12 cellular contexts compared by ENCODE assay signal in genomic region chr6:166760288-166760687, GRCh38.
DNase-seq lines count a peak whose midpoint lies in the region; ATAC-seq and TF ChIP-seq lines count a peak whose summit lies in the region.
"Had no signal": no experiment of that assay in that cellular context is flagged by ENCODE, and none has a peak within 500 bp of the region (broad histone marks: within the 10 kb centered on the region; RNA-seq: fewer than 3 reads in every experiment).

No MANE protein-coding gene starts in this region.

- H3K9me3 ChIP-seq in A673 (ENCODE audit: low read depth, low read length, poor library complexity, severe bottlenecking): no peaks in the 10 kb centered on the region
- H3K9me3 ChIP-seq: esophagus squamous epithelium had no signal

- no peaks in the 10 kb centered on the region for H3K4me1 ChIP-seq in A673 (ENCODE audit: insufficient read depth, low read length, poor library complexity, severe bottlenecking)

- TF ChIP-seq CTCF in A673 (conservative IDR thresholded peaks at IDR 0.05; ENCODE audit: low read depth, low read length): no peak

- H3K27me3 Mint-ChIP-seq in activated T-helper 2 cell treated with anti-CD3 and anti-CD28 coated beads, Interferon-gamma antibody, Interleukin-2, Interleukin-4, amounts not matched to agents 10 μg/mL and 5 μg/mL and 100 μg/mL, durations not matched to agents 14 hours and 24 hours and 36 hours (ENCODE audit: low read depth): peaks cover 52% of the 10 kb centered on the region
- peaks cover 2 to 25% (median 15%) of the 10 kb centered on the region in 5 donors for H3K27me3 Mint-ChIP-seq in naive thymus-derived CD8-positive, alpha-beta T cell

- ATAC-seq in naive thymus-derived CD8-positive, alpha-beta T cell: peak; percentile 93
- ATAC-seq in HG02981 (IDR thresholded peaks at IDR 0.05; ENCODE audit: unreplicated experiment) (no peak), GM18511 (IDR thresholded peaks at IDR 0.05; ENCODE audit: unreplicated experiment) (no peak)
- ATAC-seq: HCT116 had no signal

- H3K27ac Mint-ChIP-seq in activated T-helper 2 cell treated with anti-CD3 and anti-CD28 coated beads, Interferon-gamma antibody, Interleukin-2, Interleukin-4, amounts not matched to agents 10 μg/mL and 5 μg/mL and 100 μg/mL, durations not matched to agents 14 hours and 24 hours and 36 hours: peak overlapping the region; percentile 49
- peak overlapping the region in 5 of 10 donors; percentile 27 to 76 (median 61) for H3K27ac Mint-ChIP-seq in naive thymus-derived CD8-positive, alpha-beta T cell

- intact Hi-C loops in activated T-helper 2 cell treated with anti-CD3 and anti-CD28 coated beads, Interferon-gamma antibody, Interleukin-2, Interleukin-4, amounts not matched to agents 10 μg/mL and 5 μg/mL and 100 μg/mL, durations not matched to agents 14 hours and 24 hours and 36 hours (cut with micrococcal nuclease): loop anchor here (5.0 kb wide), 1 partner anchor 192 kb away; no protein-coding TSS in a partner anchor
- intact Hi-C loops in A673 (cut with micrococcal nuclease; ENCODE audit: unreplicated experiment): no loop called here

- H3K27ac ChIP-seq in A673 (ENCODE audit: low read depth, low read length, poor library complexity, severe bottlenecking): no peak overlapping the region
- H3K27ac ChIP-seq: cardiac muscle cell, esophagus squamous epithelium, KMS-11 had no signal

- H3K27me3 ChIP-seq in A673 (replicated peaks; ENCODE audit: insufficient read depth, low read depth, low read length, poor library complexity): peaks cover 25% of the 10 kb centered on the region
- H3K27me3 ChIP-seq: cardiac muscle cell had no signal

- no peak overlapping the region for H3K4me3 ChIP-seq in A673 (ENCODE audit: low read depth, low read length, poor library complexity, severe bottlenecking)
- H3K4me3 ChIP-seq: cardiac muscle cell, esophagus squamous epithelium had no signal

- H3K4me3 Mint-ChIP-seq in activated T-helper 2 cell treated with anti-CD3 and anti-CD28 coated beads, Interferon-gamma antibody, Interleukin-2, Interleukin-4, amounts not matched to agents 10 μg/mL and 5 μg/mL and 100 μg/mL, durations not matched to agents 14 hours and 24 hours and 36 hours (ENCODE audit: low read depth): peak overlapping the region; percentile 2
- peak overlapping the region in 8 of 10 donors; percentile 1 to 64 (median 36) for H3K4me3 Mint-ChIP-seq in naive thymus-derived CD8-positive, alpha-beta T cell

- peak; percentile 86 for DNase-seq in activated CD4-positive, alpha-beta T cell treated with anti-CD3 and anti-CD28 coated beads for 48 hours
- DNase-seq in activated T-helper 2 cell treated with anti-CD3 and anti-CD28 coated beads, Interferon-gamma antibody, Interleukin-2, Interleukin-4, amounts not matched to agents 10 μg/mL and 5 μg/mL and 100 μg/mL, durations not matched to agents 14 hours and 24 hours and 36 hours (ENCODE audit: low spot score): peak; percentile 63
- DNase-seq in naive thymus-derived CD8-positive, alpha-beta T cell: peak in 8 of 10 donors; percentile 7 to 75 (median 46)
- peak; percentile 58 for DNase-seq in stimulated activated naive CD4-positive, alpha-beta T cell treated with Interleukin-2 at 50 U/mL for 16 hours (lab: John Stamatoyannopoulos, UW)
- DNase-seq in A673 (ENCODE audit: low spot score): no peak
- DNase-seq: COR-L47, esophagus squamous epithelium had no signal

- no TSS peak for BruUV-seq in A673 (replicated peaks; lab: Mats Ljungman, UMichigan)

- POLR2A ChIA-PET in naive thymus-derived CD8-positive, alpha-beta T cell (lab: Charles Lee): no interaction called here
- POLR2A ChIA-PET in A673 (lab: Charles Lee; ENCODE audit: low non-redundant PET): no interaction called here

- H3K9me3 Mint-ChIP-seq in activated T-helper 2 cell treated with anti-CD3 and anti-CD28 coated beads, Interferon-gamma antibody, Interleukin-2, Interleukin-4, amounts not matched to agents 10 μg/mL and 5 μg/mL and 100 μg/mL, durations not matched to agents 14 hours and 24 hours and 36 hours: no peaks in the 10 kb centered on the region
- H3K9me3 Mint-ChIP-seq in naive thymus-derived CD8-positive, alpha-beta T cell: no peaks in the 10 kb centered on the region

- H3K4me1 Mint-ChIP-seq in activated T-helper 2 cell treated with anti-CD3 and anti-CD28 coated beads, Interferon-gamma antibody, Interleukin-2, Interleukin-4, amounts not matched to agents 10 μg/mL and 5 μg/mL and 100 μg/mL, durations not matched to agents 14 hours and 24 hours and 36 hours (ENCODE audit: low read depth): peaks cover 36% of the 10 kb centered on the region
- H3K4me1 Mint-ChIP-seq in naive thymus-derived CD8-positive, alpha-beta T cell: peaks cover 13 to 32% (median 31%) of the 10 kb centered on the region in 4 donors

- H3K36me3 ChIP-seq in A673 (ENCODE audit: insufficient read depth, low read length, poor library complexity, severe bottlenecking): no peaks in the 10 kb centered on the region
- H3K36me3 ChIP-seq: cardiac muscle cell, esophagus squamous epithelium had no signal

- CTCF ChIA-PET in A673 (lab: Charles Lee): no interaction called here

- H3K36me3 Mint-ChIP-seq in activated T-helper 2 cell treated with anti-CD3 and anti-CD28 coated beads, Interferon-gamma antibody, Interleukin-2, Interleukin-4, amounts not matched to agents 10 μg/mL and 5 μg/mL and 100 μg/mL, durations not matched to agents 14 hours and 24 hours and 36 hours (ENCODE audit: low read depth): no peaks in the 10 kb centered on the region
- no peaks in the 10 kb centered on the region for H3K36me3 Mint-ChIP-seq in naive thymus-derived CD8-positive, alpha-beta T cell

Comparison
In these comparisons a context has a peak if more than half of its experiments do, and no peak if none do; other contexts are left out.
1. ATAC-seq: peak in naive thymus-derived CD8-positive, alpha-beta T cell (2 of 2); none in HG02981 (single experiment) and GM18511 (single experiment).